ENCODE assay signal across 1 cellular context in genomic region chr1:27105018-27105417, GRCh38.
TF ChIP-seq lines count a peak whose summit lies in the region.

No MANE protein-coding gene starts in this region.

TF ChIP-seq in HepG2, 621 proteins besides CTCF, POLR2A, EP300 and RAD21:
- peak; percentile 71 for TF ChIP-seq ZNF629 (CRISPR knock-in tag; conservative IDR thresholded peaks at IDR 0.05)
- TF ChIP-seq MEIS2 (CRISPR knock-in tag; IDR thresholded peaks at IDR 0.05), result no peak
